In the genomic region with DNA sequence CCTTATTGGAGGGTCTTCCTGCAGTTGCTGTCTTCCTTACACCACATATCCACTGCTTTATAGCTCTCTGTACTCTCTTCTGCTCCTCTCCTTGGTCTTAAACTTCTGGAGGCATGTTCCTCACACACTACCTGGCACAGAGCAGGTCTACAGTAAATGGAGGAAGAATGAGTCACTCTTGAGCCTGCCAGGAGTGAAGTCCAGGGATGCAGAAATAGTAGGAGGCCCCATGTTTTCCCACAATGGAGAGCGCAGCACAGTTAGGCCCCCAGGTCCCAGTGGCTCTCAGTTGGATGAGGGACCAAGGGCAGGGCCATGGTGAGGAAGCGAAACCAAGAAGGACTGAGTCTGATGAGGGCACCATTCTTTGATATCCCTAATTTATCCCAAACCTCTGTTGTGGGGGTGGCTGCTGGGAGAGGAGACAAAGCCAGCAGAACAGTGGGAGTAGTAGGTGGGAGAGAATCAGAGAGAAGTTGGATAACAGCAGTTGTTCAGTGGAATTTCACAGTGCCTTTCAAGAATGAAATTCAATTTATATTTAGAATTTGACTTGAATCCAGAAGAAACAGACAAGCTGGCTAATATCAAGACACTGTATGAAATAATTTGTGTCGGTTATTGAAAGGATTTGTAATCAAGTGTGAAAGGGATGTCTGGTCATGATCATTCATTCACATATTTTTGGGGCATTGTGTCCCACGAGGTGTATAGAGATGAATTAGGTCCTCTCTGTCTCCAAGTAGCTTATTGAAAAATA, we compare ENCODE assay signal across 20 cellular contexts.
DNase-seq lines count a peak whose midpoint lies in the region; ATAC-seq and TF ChIP-seq lines count a peak whose summit lies in the region.
"Had no signal": no experiment of that assay in that cellular context is flagged by ENCODE, and none has a peak within 500 bp of the region (broad histone marks: within the 10 kb centered on the region; RNA-seq: fewer than 3 reads in every experiment).

No MANE protein-coding gene starts in this region.

- H3K9me3 ChIP-seq in DND-41 (ENCODE audit: insufficient read depth, low read length, severe bottlenecking) (peaks cover 6% of the 10 kb centered on the region), MG63 (0 out of 2 replicates have a peak, but pooled peaks cover 2% of the 10 kb centered on the region), left ventricle myocardium inferior (replicated peaks) (peaks cover 5% of the 10 kb centered on the region)
- H3K9me3 ChIP-seq: thyroid gland had no signal

- H3K36me3 ChIP-seq in DND-41 (ENCODE audit: insufficient read depth, low read length) (no peaks in the 10 kb centered on the region), MG63 (no peaks in the 10 kb centered on the region), left ventricle myocardium inferior (no peaks in the 10 kb centered on the region)
- H3K36me3 ChIP-seq: thyroid gland had no signal

- no peaks in the 10 kb centered on the region for H3K79me2 ChIP-seq in DND-41 (ENCODE audit: insufficient read depth, low read length)

- intact Hi-C loops in left ventricle myocardium inferior (cut with micrococcal nuclease), result no loop called here

- TF ChIP-seq CTCF in DND-41 (IDR thresholded peaks at IDR 0.05; ENCODE audit: borderline replicate concordance, extremely low read depth, low read length, poor library complexity, severe bottlenecking) (no peak), cardiac fibroblast (IDR thresholded peaks at IDR 0.05; ENCODE audit: low read depth, low read length) (no peak), omental fat pad (IDR thresholded peaks at IDR 0.05) (no peak), left ventricle myocardium inferior (IDR thresholded peaks at IDR 0.05; ENCODE audit: borderline replicate concordance) (no peak)

- no peak overlapping the region for H3K9ac ChIP-seq in DND-41 (ENCODE audit: low read depth, low read length)

- H3K27me3 ChIP-seq in DND-41 (ENCODE audit: insufficient read depth, low read length, poor library complexity), result no peaks in the 10 kb centered on the region
- H3K27me3 ChIP-seq in MG63, result no peaks in the 10 kb centered on the region; the same call in 1 of the 2 replicates
- H3K27me3 ChIP-seq in left ventricle myocardium inferior (ENCODE audit: low read depth), result peaks cover 5% of the 10 kb centered on the region
- H3K27me3 ChIP-seq: thyroid gland had no signal

- H3K27ac ChIP-seq in DND-41 (ENCODE audit: low read length) (no peak overlapping the region), left ventricle myocardium inferior (replicated peaks) (no peak overlapping the region)
- H3K27ac ChIP-seq: thyroid gland had no signal

- DNase-seq in DND-41 (no peak), MG63 (peak; percentile 11), cardiac fibroblast (ENCODE audit: low read depth in 2 of 2) (peak; percentile 33 to 45), myocyte (ENCODE audit: low read depth) (peak; percentile 21), NCI-H2029 treated with DMSO at 0.1 percent for 48 hours (lab: John Stamatoyannopoulos, UW) (no peak), omental fat pad (ENCODE audit: low spot score) (no peak), left ventricle myocardium inferior (no peak)
- no peak for DNase-seq in stimulated activated CD4-positive, alpha-beta T cell treated with anti-CD3 and anti-CD28 coated beads, Interleukin-4, amount 100 ng/mL, for 1 hour
- DNase-seq: activated CD4-positive, alpha-beta T cell treated with anti-CD3 and anti-CD28 coated beads for 48 hours; activated naive CD8-positive, alpha-beta T cell treated with anti-CD3 and anti-CD28 coated beads for 36 hours; kidney; naive thymus-derived CD8-positive, alpha-beta T cell; NCI-H2107; NCI-H69; SHP77; stimulated activated CD4-positive, alpha-beta T cell treated with anti-CD3 and anti-CD28 coated beads, Interleukin-2, amount 100 ng/mL, for 24 hours; stimulated activated naive CD4-positive, alpha-beta T cell; thyroid gland had no signal

- no peak for ATAC-seq in DND-41 (ENCODE audit: insufficient read depth, low read depth)
- no peak for ATAC-seq in omental fat pad (ENCODE audit: low FRiP score)
- ATAC-seq: activated T-helper 17 cell treated with anti-CD3 and anti-CD28 coated beads, Interleukin-2, amount 50 U/mL, for 72 hours; GM12878; naive thymus-derived CD8-positive, alpha-beta T cell had no signal

- no peak overlapping the region for H3K4me2 ChIP-seq in DND-41 (ENCODE audit: insufficient read depth, low read length)

- no peak overlapping the region for H3K4me3 ChIP-seq in DND-41 (ENCODE audit: low read depth in 1 of 2, low read length in 2 of 2)
- no peak overlapping the region for H3K4me3 ChIP-seq in MG63
- no peak overlapping the region for H3K4me3 ChIP-seq in cardiac fibroblast (replicated peaks in 1 of 2; ENCODE audit: low read depth in 2 of 2, low read length in 2 of 2)
- H3K4me3 ChIP-seq in left ventricle myocardium inferior, result no peak overlapping the region
- H3K4me3 ChIP-seq: GM12878, thyroid gland had no signal

- H4K20me1 ChIP-seq in DND-41 (ENCODE audit: insufficient read depth, low read length), result no peaks in the 10 kb centered on the region

- H3K4me1 ChIP-seq in DND-41 (ENCODE audit: insufficient read depth, low read length) (peaks cover 9% of the 10 kb centered on the region), left ventricle myocardium inferior (peaks cover 4% of the 10 kb centered on the region)
- H3K4me1 ChIP-seq: thyroid gland had no signal

- H2AFZ ChIP-seq in DND-41 (ENCODE audit: low read depth, low read length), result peak overlapping the region; percentile 63; the same call in 1 of the 2 replicates

Comparison
In these comparisons a context has a peak if more than half of its experiments do, and no peak if none do; other contexts are left out.
1. DNase-seq: peak in MG63 (single experiment), cardiac fibroblast (2 of 2) and myocyte (single experiment); none in DND-41 (single experiment), NCI-H2029 treated with DMSO at 0.1 percent for 48 hours (single experiment), stimulated activated CD4-positive, alpha-beta T cell treated with anti-CD3 and anti-CD28 coated beads, Interleukin-4, amount 100 ng/mL, for 1 hour (single experiment), omental fat pad (single experiment) and left ventricle myocardium inferior (single experiment).